1 cellular context compared by ENCODE assay signal in the genomic region with DNA sequence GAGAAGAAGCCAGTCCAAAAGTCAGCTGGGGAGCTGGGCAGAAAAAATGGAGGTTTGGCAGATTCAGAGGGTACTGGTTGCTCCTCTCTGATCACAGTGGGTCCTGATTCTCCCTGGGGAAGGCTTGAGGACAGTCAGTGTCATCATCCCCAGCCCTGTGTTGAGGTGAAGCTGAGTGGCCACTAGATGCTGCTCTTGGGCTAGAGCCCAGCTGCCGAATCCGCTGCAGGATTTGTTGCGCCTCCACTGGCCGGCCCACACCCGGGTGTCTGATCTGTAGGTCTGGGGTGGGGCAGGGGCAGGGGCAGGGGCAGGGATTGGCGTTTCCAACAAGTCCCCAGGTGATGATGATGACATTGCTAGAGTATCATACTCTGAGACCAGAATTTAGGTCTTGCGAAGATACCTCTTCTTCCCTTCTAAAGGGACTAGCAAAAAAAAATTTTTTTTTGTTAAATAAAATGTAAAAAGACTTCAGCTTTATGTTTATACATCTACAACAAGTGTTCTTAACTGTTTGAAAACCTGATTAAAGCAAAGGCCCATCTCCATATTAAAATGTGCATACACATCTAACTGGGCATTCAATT.
TF ChIP-seq lines count a peak whose summit lies in the region.

No MANE protein-coding gene starts in this region.

TF ChIP-seq in GM12878, 131 proteins besides CTCF, POLR2A, EP300 and RAD21 (continued from another document):
- TF ChIP-seq POU2F2 (IDR thresholded peaks at IDR 0.05; ENCODE audit: borderline replicate concordance, low read depth, low read length) = no peak
- TF ChIP-seq SIX5 (IDR thresholded peaks at IDR 0.05; ENCODE audit: low read depth, low read length, severe bottlenecking) = no peak
- no peak for TF ChIP-seq SUPT20H (IDR thresholded peaks at IDR 0.05; ENCODE audit: borderline replicate concordance, control insufficient read depth, low read depth, low read length)
- TF ChIP-seq KAT2A (conservative IDR thresholded peaks at IDR 0.05; ENCODE audit: control insufficient read depth, low read depth, low read length) = no peak
- TF ChIP-seq KLF5 (IDR thresholded peaks at IDR 0.05; ENCODE audit: partially characterized antibody) = no peak
- TF ChIP-seq ESRRA (IDR thresholded peaks at IDR 0.05; ENCODE audit: low read length) = no peak
- TF ChIP-seq RCOR1 (conservative IDR thresholded peaks at IDR 0.05; ENCODE audit: low read depth, low read length) = no peak
- TF ChIP-seq RBBP5 (conservative IDR thresholded peaks at IDR 0.05) = no peak
- TF ChIP-seq EGR1 (IDR thresholded peaks at IDR 0.05; ENCODE audit: borderline replicate concordance in 1 of 2, low read depth in 2 of 2, low read length in 2 of 2) = no peak
- TF ChIP-seq, protein P1, sequence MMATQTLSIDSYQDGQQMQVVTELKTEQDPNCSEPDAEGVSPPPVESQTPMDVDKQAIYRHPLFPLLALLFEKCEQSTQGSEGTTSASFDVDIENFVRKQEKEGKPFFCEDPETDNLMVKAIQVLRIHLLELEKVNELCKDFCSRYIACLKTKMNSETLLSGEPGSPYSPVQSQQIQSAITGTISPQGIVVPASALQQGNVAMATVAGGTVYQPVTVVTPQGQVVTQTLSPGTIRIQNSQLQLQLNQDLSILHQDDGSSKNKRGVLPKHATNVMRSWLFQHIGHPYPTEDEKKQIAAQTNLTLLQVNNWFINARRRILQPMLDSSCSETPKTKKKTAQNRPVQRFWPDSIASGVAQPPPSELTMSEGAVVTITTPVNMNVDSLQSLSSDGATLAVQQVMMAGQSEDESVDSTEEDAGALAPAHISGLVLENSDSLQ (IDR thresholded peaks at IDR 0.05) = no peak
- no peak for TF ChIP-seq ETV6 (conservative IDR thresholded peaks at IDR 0.05 in 1 of 2, IDR thresholded peaks at IDR 0.05 in 1 of 2; ENCODE audit: borderline replicate concordance in 1 of 2, low read depth in 1 of 2)
- TF ChIP-seq, protein P2, sequence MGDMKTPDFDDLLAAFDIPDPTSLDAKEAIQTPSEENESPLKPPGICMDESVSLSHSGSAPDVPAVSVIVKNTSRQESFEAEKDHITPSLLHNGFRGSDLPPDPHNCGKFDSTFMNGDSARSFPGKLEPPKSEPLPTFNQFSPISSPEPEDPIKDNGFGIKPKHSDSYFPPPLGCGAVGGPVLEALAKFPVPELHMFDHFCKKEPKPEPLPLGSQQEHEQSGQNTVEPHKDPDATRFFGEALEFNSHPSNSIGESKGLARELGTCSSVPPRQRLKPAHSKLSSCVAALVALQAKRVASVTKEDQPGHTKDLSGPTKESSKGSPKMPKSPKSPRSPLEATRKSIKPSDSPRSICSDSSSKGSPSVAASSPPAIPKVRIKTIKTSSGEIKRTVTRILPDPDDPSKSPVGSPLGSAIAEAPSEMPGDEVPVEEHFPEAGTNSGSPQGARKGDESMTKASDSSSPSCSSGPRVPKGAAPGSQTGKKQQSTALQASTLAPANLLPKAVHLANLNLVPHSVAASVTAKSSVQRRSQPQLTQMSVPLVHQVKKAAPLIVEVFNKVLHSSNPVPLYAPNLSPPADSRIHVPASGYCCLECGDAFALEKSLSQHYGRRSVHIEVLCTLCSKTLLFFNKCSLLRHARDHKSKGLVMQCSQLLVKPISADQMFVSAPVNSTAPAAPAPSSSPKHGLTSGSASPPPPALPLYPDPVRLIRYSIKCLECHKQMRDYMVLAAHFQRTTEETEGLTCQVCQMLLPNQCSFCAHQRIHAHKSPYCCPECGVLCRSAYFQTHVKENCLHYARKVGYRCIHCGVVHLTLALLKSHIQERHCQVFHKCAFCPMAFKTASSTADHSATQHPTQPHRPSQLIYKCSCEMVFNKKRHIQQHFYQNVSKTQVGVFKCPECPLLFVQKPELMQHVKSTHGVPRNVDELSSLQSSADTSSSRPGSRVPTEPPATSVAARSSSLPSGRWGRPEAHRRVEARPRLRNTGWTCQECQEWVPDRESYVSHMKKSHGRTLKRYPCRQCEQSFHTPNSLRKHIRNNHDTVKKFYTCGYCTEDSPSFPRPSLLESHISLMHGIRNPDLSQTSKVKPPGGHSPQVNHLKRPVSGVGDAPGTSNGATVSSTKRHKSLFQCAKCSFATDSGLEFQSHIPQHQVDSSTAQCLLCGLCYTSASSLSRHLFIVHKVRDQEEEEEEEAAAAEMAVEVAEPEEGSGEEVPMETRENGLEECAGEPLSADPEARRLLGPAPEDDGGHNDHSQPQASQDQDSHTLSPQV (IDR thresholded peaks at IDR 0.05) = no peak
- TF ChIP-seq, protein P3, sequence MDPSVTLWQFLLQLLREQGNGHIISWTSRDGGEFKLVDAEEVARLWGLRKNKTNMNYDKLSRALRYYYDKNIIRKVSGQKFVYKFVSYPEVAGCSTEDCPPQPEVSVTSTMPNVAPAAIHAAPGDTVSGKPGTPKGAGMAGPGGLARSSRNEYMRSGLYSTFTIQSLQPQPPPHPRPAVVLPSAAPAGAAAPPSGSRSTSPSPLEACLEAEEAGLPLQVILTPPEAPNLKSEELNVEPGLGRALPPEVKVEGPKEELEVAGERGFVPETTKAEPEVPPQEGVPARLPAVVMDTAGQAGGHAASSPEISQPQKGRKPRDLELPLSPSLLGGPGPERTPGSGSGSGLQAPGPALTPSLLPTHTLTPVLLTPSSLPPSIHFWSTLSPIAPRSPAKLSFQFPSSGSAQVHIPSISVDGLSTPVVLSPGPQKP (IDR thresholded peaks at IDR 0.05; ENCODE audit: low read depth, low read length) = no peak
- TF ChIP-seq, protein P4, sequence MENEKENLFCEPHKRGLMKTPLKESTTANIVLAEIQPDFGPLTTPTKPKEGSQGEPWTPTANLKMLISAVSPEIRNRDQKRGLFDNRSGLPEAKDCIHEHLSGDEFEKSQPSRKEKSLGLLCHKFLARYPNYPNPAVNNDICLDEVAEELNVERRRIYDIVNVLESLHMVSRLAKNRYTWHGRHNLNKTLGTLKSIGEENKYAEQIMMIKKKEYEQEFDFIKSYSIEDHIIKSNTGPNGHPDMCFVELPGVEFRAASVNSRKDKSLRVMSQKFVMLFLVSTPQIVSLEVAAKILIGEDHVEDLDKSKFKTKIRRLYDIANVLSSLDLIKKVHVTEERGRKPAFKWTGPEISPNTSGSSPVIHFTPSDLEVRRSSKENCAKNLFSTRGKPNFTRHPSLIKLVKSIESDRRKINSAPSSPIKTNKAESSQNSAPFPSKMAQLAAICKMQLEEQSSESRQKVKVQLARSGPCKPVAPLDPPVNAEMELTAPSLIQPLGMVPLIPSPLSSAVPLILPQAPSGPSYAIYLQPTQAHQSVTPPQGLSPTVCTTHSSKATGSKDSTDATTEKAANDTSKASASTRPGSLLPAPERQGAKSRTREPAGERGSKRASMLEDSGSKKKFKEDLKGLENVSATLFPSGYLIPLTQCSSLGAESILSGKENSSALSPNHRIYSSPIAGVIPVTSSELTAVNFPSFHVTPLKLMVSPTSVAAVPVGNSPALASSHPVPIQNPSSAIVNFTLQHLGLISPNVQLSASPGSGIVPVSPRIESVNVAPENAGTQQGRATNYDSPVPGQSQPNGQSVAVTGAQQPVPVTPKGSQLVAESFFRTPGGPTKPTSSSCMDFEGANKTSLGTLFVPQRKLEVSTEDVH (IDR thresholded peaks at IDR 0.05; ENCODE audit: low read depth, partially characterized antibody) = no peak
